ENCODE assay signal across 13 cellular contexts in genomic region chr10:75853085-75853484, GRCh38.
DNase-seq lines count a peak whose midpoint lies in the region; ATAC-seq and TF ChIP-seq lines count a peak whose summit lies in the region.
"Had no signal": no experiment of that assay in that cellular context is flagged by ENCODE, and none has a peak within 500 bp of the region (broad histone marks: within the 10 kb centered on the region; RNA-seq: fewer than 3 reads in every experiment).

No MANE protein-coding gene starts in this region.

- no peaks in the 10 kb centered on the region for H3K4me1 Mint-ChIP-seq in activated CD4-positive, alpha-beta T cell treated with anti-CD3 and anti-CD28 coated beads, Interleukin-2, amount 10 ng/mL, durations not matched to agents 24 days and 14 days
- no peaks in the 10 kb centered on the region for H3K4me1 Mint-ChIP-seq in activated CD4-positive, alpha-beta memory T cell treated with anti-CD3 and anti-CD28 coated beads for 36 hours (ENCODE audit: low read depth)
- H3K4me1 Mint-ChIP-seq: B cell had no signal

- no peaks in the 10 kb centered on the region for H3K4me1 ChIP-seq in SJCRH30
- H3K4me1 ChIP-seq: psoas muscle had no signal

- no peaks in the 10 kb centered on the region for H3K9me3 ChIP-seq in SJCRH30 (replicated peaks)
- H3K9me3 ChIP-seq: psoas muscle had no signal

- peak; percentile 2 for DNase-seq in foreskin melanocyte
- no peak for DNase-seq in activated CD4-positive, alpha-beta T cell treated with anti-CD3 and anti-CD28 coated beads, Interleukin-2, amount 10 ng/mL, durations not matched to agents 24 days and 14 days
- DNase-seq in SJCRH30 = no peak
- DNase-seq in cortex of kidney (lab: John Stamatoyannopoulos, UW) = no peak
- no peak for DNase-seq in activated CD4-positive, alpha-beta memory T cell treated with anti-CD3 and anti-CD28 coated beads for 36 hours
- DNase-seq: activated CD8-positive, alpha-beta memory T cell treated with anti-CD3 and anti-CD28 coated beads, Interleukin-2, amount 50 U/mL, for 4 hours; aorta; NCI-H146; psoas muscle had no signal

- H3K4me3 ChIP-seq in GM12875 (ENCODE audit: low read depth, low read length) (no peak overlapping the region), SJCRH30 (no peak overlapping the region)
- H3K4me3 ChIP-seq: psoas muscle had no signal

- H3K27me3 ChIP-seq in SJCRH30 = no peaks in the 10 kb centered on the region

- H3K27me3 Mint-ChIP-seq in activated CD4-positive, alpha-beta T cell treated with anti-CD3 and anti-CD28 coated beads, Interleukin-2, amount 10 ng/mL, durations not matched to agents 24 days and 14 days = no peaks in the 10 kb centered on the region
- H3K27me3 Mint-ChIP-seq in activated CD4-positive, alpha-beta memory T cell treated with anti-CD3 and anti-CD28 coated beads for 36 hours = no peaks in the 10 kb centered on the region
- H3K27me3 Mint-ChIP-seq: B cell had no signal

- intact Hi-C loops in activated CD4-positive, alpha-beta T cell treated with anti-CD3 and anti-CD28 coated beads, Interleukin-2, amount 10 ng/mL, durations not matched to agents 24 days and 14 days (cut with micrococcal nuclease) = no loop called here
- intact Hi-C loops in activated CD4-positive, alpha-beta memory T cell treated with anti-CD3 and anti-CD28 coated beads for 36 hours (cut with micrococcal nuclease) = no loop called here

- no peak overlapping the region for H3K27ac Mint-ChIP-seq in activated CD4-positive, alpha-beta T cell treated with anti-CD3 and anti-CD28 coated beads, Interleukin-2, amount 10 ng/mL, durations not matched to agents 24 days and 14 days
- no peak overlapping the region for H3K27ac Mint-ChIP-seq in activated CD4-positive, alpha-beta memory T cell treated with anti-CD3 and anti-CD28 coated beads for 36 hours
- H3K27ac Mint-ChIP-seq: B cell had no signal

- no peaks in the 10 kb centered on the region for H3K36me3 Mint-ChIP-seq in activated CD4-positive, alpha-beta T cell treated with anti-CD3 and anti-CD28 coated beads, Interleukin-2, amount 10 ng/mL, durations not matched to agents 24 days and 14 days (ENCODE audit: low read depth)
- no peaks in the 10 kb centered on the region for H3K36me3 Mint-ChIP-seq in activated CD4-positive, alpha-beta memory T cell treated with anti-CD3 and anti-CD28 coated beads for 36 hours

- POLR2A ChIA-PET in activated CD4-positive, alpha-beta memory T cell treated with anti-CD3 and anti-CD28 coated beads for 36 hours (lab: Charles Lee) = no interaction called here

- H3K36me3 ChIP-seq in SJCRH30 = no peaks in the 10 kb centered on the region

- H3K9me3 Mint-ChIP-seq in activated CD4-positive, alpha-beta T cell treated with anti-CD3 and anti-CD28 coated beads, Interleukin-2, amount 10 ng/mL, durations not matched to agents 24 days and 14 days = no peaks in the 10 kb centered on the region
- H3K9me3 Mint-ChIP-seq in activated CD4-positive, alpha-beta memory T cell treated with anti-CD3 and anti-CD28 coated beads for 36 hours = no peaks in the 10 kb centered on the region

- TF ChIP-seq CTCF in 22Rv1 (IDR thresholded peaks at IDR 0.05) (peak; percentile 50), GM12875 (IDR thresholded peaks at IDR 0.05; ENCODE audit: borderline replicate concordance, insufficient read depth, low read depth, low read length) (peak; percentile 37; the same call in 1 of the 2 replicates)

- peak; percentile 51; the same call in 1 of the 3 replicates for ATAC-seq in SK-N-SH treated with all-trans-retinoic acid at 6 μM for 48 hours
- ATAC-seq: psoas muscle had no signal

- no peak overlapping the region for H3K27ac ChIP-seq in 22Rv1
- no peak overlapping the region for H3K27ac ChIP-seq in SJCRH30
- H3K27ac ChIP-seq: psoas muscle had no signal

- CTCF ChIA-PET in activated CD4-positive, alpha-beta memory T cell treated with anti-CD3 and anti-CD28 coated beads for 36 hours (lab: Charles Lee) = no interaction called here

- H3K4me3 Mint-ChIP-seq in activated CD4-positive, alpha-beta T cell treated with anti-CD3 and anti-CD28 coated beads, Interleukin-2, amount 10 ng/mL, durations not matched to agents 24 days and 14 days = no peak overlapping the region
- no peak overlapping the region for H3K4me3 Mint-ChIP-seq in activated CD4-positive, alpha-beta memory T cell treated with anti-CD3 and anti-CD28 coated beads for 36 hours
- H3K4me3 Mint-ChIP-seq: B cell had no signal

TF ChIP-seq in SK-N-SH treated with all-trans-retinoic acid at 6 μM for 48 hours, 23 proteins besides CTCF, POLR2A, EP300 and RAD21:
- TF ChIP-seq ESRRG (CRISPR knock-in tag; IDR thresholded peaks at IDR 0.05) = no peak
- no peak for TF ChIP-seq PPARA (CRISPR knock-in tag; IDR thresholded peaks at IDR 0.05; ENCODE audit: borderline replicate concordance)
- no peak for TF ChIP-seq SNAI2 (CRISPR knock-in tag; IDR thresholded peaks at IDR 0.05)
